Comparison of ENCODE assay signal across 12 cellular contexts in genomic region chr17:76351526-76352071, GRCh38. TPM values are rescaled to one million over a fixed set of nuclear protein-coding genes. Genes with fewer than 3 reads are reported as not detected.
DNase-seq lines count a peak whose midpoint lies in the region; TF ChIP-seq lines count a peak whose summit lies in the region.
"Had no signal": no experiment of that assay in that cellular context is flagged by ENCODE, and none has a peak within 500 bp of the region (broad histone marks: within the 10 kb centered on the region; RNA-seq: fewer than 3 reads in every experiment).

No MANE protein-coding gene starts in this region.

- no peak overlapping the region for H2BK5ac ChIP-seq in H9 (ENCODE audit: insufficient read length, low read length)

- no peak overlapping the region for H3K4me3 ChIP-seq in BLaER1 treated with 17β-estradiol and CSF1 and Interleukin-3, amounts not matched to agents 10 nM and 100 nM

- H3K79me1 ChIP-seq in H9 (ENCODE audit: insufficient read depth, low read depth, low read length, poor library complexity, severe bottlenecking) = no peaks in the 10 kb centered on the region

- H4K8ac ChIP-seq in H9 (replicated peaks; ENCODE audit: insufficient read length, low read depth, low read length) = no peak overlapping the region

- H3K56ac ChIP-seq in H9 (ENCODE audit: insufficient read length, low read depth, low read length) = no peak overlapping the region

- peaks cover 0 to 8% (median 0%) of the 10 kb centered on the region in 11 experiments; a peak in 5 of 22 replicates for H4K20me1 ChIP-seq in BLaER1 treated with 17β-estradiol and CSF1 and Interleukin-3, amounts not matched to agents 10 nM and 100 nM
- H4K20me1 ChIP-seq in H9 (ENCODE audit: control insufficient read depth, insufficient read depth, insufficient read length) = no peaks in the 10 kb centered on the region

- H3K4me1 ChIP-seq in BLaER1 treated with 17β-estradiol and CSF1 and Interleukin-3, amounts not matched to agents 10 nM and 100 nM = peaks cover 20 to 29% (median 24%) of the 10 kb centered on the region in 10 experiments
- no peaks in the 10 kb centered on the region for H3K4me1 ChIP-seq in H9 (ENCODE audit: insufficient read depth, low read length)

- H3K27me3 ChIP-seq in BLaER1 treated with 17β-estradiol and CSF1 and Interleukin-3, amounts not matched to agents 10 nM and 100 nM = no peaks in the 10 kb centered on the region
- no peaks in the 10 kb centered on the region for H3K27me3 ChIP-seq in H9 (ENCODE audit: insufficient read depth, low read length)
- H3K27me3 ChIP-seq: neutrophil had no signal

- no peaks in the 10 kb centered on the region for H3K9me3 ChIP-seq in BLaER1 treated with 17β-estradiol and CSF1 and Interleukin-3, amounts not matched to agents 10 nM and 100 nM (replicated peaks in 1 of 11)
- no peaks in the 10 kb centered on the region for H3K9me3 ChIP-seq in H9 (ENCODE audit: control insufficient read depth, low read depth, low read length)
- H3K9me3 ChIP-seq: neutrophil had no signal

- DNase-seq in H9 (no peak), mesothelial cell of epicardium (ENCODE audit: low spot score in 2 of 2, unreplicated experiment in 2 of 2) (no peak), inferior parietal cortex (ENCODE audit: extremely low spot score) (no peak), NCI-H1092 treated with DMSO at 0.1 percent for 48 hours (lab: John Stamatoyannopoulos, UW) (no peak), NCI-H1694 treated with DMSO at 0.1 percent for 48 hours (lab: John Stamatoyannopoulos, UW) (no peak), LoVo (ENCODE audit: low spot score) (no peak)
- no peak for DNase-seq in activated T-helper 2 cell treated with anti-CD3 and anti-CD28 coated beads, Interferon-gamma antibody, Interleukin-2, Interleukin-4, amounts not matched to agents 10 μg/mL and 5 μg/mL and 100 μg/mL, durations not matched to agents 14 hours and 24 hours and 36 hours (ENCODE audit: low spot score)
- DNase-seq: activated CD4-positive, CD25-positive, alpha-beta regulatory T cell treated with anti-CD3 and anti-CD28 coated beads, Interleukin-2, amount 50 U/mL, for 72 hours; NCI-H2029 treated with DMSO at 0.1 percent for 48 hours; stimulated activated CD4-positive, alpha-beta T cell treated with anti-CD3 and anti-CD28 coated beads, Interleukin-4, amount 100 ng/mL, for 24 hours had no signal

- H2BK20ac ChIP-seq in H9 (ENCODE audit: low read depth, low read length, poor library complexity, severe bottlenecking) = no peak overlapping the region

- H3K27me3 Mint-ChIP-seq in H9 (ENCODE audit: low read depth) (peaks cover 1% of the 10 kb centered on the region), mesothelial cell of epicardium (ENCODE audit: low read depth) (no peaks in the 10 kb centered on the region)
- no peaks in the 10 kb centered on the region for H3K27me3 Mint-ChIP-seq in activated T-helper 2 cell treated with anti-CD3 and anti-CD28 coated beads, Interferon-gamma antibody, Interleukin-2, Interleukin-4, amounts not matched to agents 10 μg/mL and 5 μg/mL and 100 μg/mL, durations not matched to agents 14 hours and 24 hours and 36 hours (ENCODE audit: low read depth)

- H3K23ac ChIP-seq in H9 (ENCODE audit: insufficient read length, low read depth, low read length) = no peak overlapping the region

- no peak overlapping the region for H3T11ph ChIP-seq in H9 (ENCODE audit: low read length)

- H3K36me3 Mint-ChIP-seq in H9 (ENCODE audit: insufficient read depth in 1 of 3, low read depth in 3 of 3) (peaks cover 5 to 18% (median 14%) of the 10 kb centered on the region in 3 experiments), mesothelial cell of epicardium (peaks cover 8% of the 10 kb centered on the region)
- H3K36me3 Mint-ChIP-seq in activated T-helper 2 cell treated with anti-CD3 and anti-CD28 coated beads, Interferon-gamma antibody, Interleukin-2, Interleukin-4, amounts not matched to agents 10 μg/mL and 5 μg/mL and 100 μg/mL, durations not matched to agents 14 hours and 24 hours and 36 hours (ENCODE audit: low read depth) = peaks cover 18% of the 10 kb centered on the region

- WGBS in H9 (ENCODE audit: extremely low coverage, insufficient read length, low lambda C conversion rate) = no CpG with 5 or more reads among the region's 9 CpGs

- no peak overlapping the region for H2BK15ac ChIP-seq in H9 (ENCODE audit: low read depth, low read length)

- no peaks in the 10 kb centered on the region for H3K79me2 ChIP-seq in H9 (ENCODE audit: insufficient read depth, low read length)

- no peak overlapping the region for H3K14ac ChIP-seq in H9 (ENCODE audit: insufficient read depth, low read length)

- no peak overlapping the region for H2BK120ac ChIP-seq in H9 (ENCODE audit: low read depth, low read length, poor library complexity, severe bottlenecking)

- H3K4me3 Mint-ChIP-seq in H9 = peak overlapping the region; percentile 80 to 96; a peak in 3 of 5 replicates
- peak overlapping the region; percentile 92 for H3K4me3 Mint-ChIP-seq in activated T-helper 2 cell treated with anti-CD3 and anti-CD28 coated beads, Interferon-gamma antibody, Interleukin-2, Interleukin-4, amounts not matched to agents 10 μg/mL and 5 μg/mL and 100 μg/mL, durations not matched to agents 14 hours and 24 hours and 36 hours (ENCODE audit: low read depth)
- peak overlapping the region; percentile 99 for H3K4me3 Mint-ChIP-seq in mesothelial cell of epicardium

- no peak overlapping the region for H3K27ac ChIP-seq in BLaER1 treated with 17β-estradiol and CSF1 and Interleukin-3, amounts not matched to agents 10 nM and 100 nM
- H3K27ac ChIP-seq in H9 (ENCODE audit: insufficient read length, low read depth, low read length) = no peak overlapping the region
- H3K27ac ChIP-seq: neutrophil had no signal

- no peaks in the 10 kb centered on the region for H3K9me3 Mint-ChIP-seq in H9
- no peaks in the 10 kb centered on the region for H3K9me3 Mint-ChIP-seq in activated T-helper 2 cell treated with anti-CD3 and anti-CD28 coated beads, Interferon-gamma antibody, Interleukin-2, Interleukin-4, amounts not matched to agents 10 μg/mL and 5 μg/mL and 100 μg/mL, durations not matched to agents 14 hours and 24 hours and 36 hours
- H3K9me3 Mint-ChIP-seq in mesothelial cell of epicardium = no peaks in the 10 kb centered on the region

- no peak overlapping the region for H3K4ac ChIP-seq in H9 (ENCODE audit: low read depth, low read length)

- peaks cover 13 to 28% (median 17%) of the 10 kb centered on the region in 11 experiments for H3K36me3 ChIP-seq in BLaER1 treated with 17β-estradiol and CSF1 and Interleukin-3, amounts not matched to agents 10 nM and 100 nM

- H3K27ac Mint-ChIP-seq in H9 (peak overlapping the region in 1 of 3 experiments; percentile 33; a peak in 2 of 7 replicates), mesothelial cell of epicardium (peak overlapping the region; percentile 83)
- no peak overlapping the region for H3K27ac Mint-ChIP-seq in activated T-helper 2 cell treated with anti-CD3 and anti-CD28 coated beads, Interferon-gamma antibody, Interleukin-2, Interleukin-4, amounts not matched to agents 10 μg/mL and 5 μg/mL and 100 μg/mL, durations not matched to agents 14 hours and 24 hours and 36 hours

- H2BK12ac ChIP-seq in H9 (ENCODE audit: insufficient read length, low read depth, low read length) = no peak overlapping the region

- H3K4me2 ChIP-seq in BLaER1 treated with 17β-estradiol and CSF1 and Interleukin-3, amounts not matched to agents 10 nM and 100 nM = peak overlapping the region in 10 of 11 experiments; percentile 7 to 99 (median 98); a peak in 10 of 22 replicates
- H3K4me2 ChIP-seq in H9 (ENCODE audit: insufficient read depth, insufficient read length, low read length) = no peak overlapping the region

- H4K5ac ChIP-seq in H9 (ENCODE audit: insufficient read length, low read depth, low read length) = no peak overlapping the region

- TF ChIP-seq CTCF in H9 (conservative IDR thresholded peaks at IDR 0.05) (no peak), mesothelial cell of epicardium (IDR thresholded peaks at IDR 0.05; ENCODE audit: unreplicated experiment) (no peak)

- H3K18ac ChIP-seq in H9 (ENCODE audit: insufficient read length, low read depth, low read length) = no peak overlapping the region

- H4K91ac ChIP-seq in H9 (ENCODE audit: insufficient read length, low read depth, low read length) = no peak overlapping the region

- peak overlapping the region in 3 of 11 experiments; percentile 30 to 95 (median 39); a peak in 2 of 22 replicates for H3K9ac ChIP-seq in BLaER1 treated with 17β-estradiol and CSF1 and Interleukin-3, amounts not matched to agents 10 nM and 100 nM
- no peak overlapping the region for H3K9ac ChIP-seq in H9 (ENCODE audit: extremely low read depth, insufficient read length, low read length)

- intact Hi-C loops in activated T-helper 2 cell treated with anti-CD3 and anti-CD28 coated beads, Interferon-gamma antibody, Interleukin-2, Interleukin-4, amounts not matched to agents 10 μg/mL and 5 μg/mL and 100 μg/mL, durations not matched to agents 14 hours and 24 hours and 36 hours (cut with micrococcal nuclease) = no loop called here

- H3K4me1 Mint-ChIP-seq in H9 (peaks cover 17 to 19% of the 10 kb centered on the region in 2 experiments), mesothelial cell of epicardium (peaks cover 18% of the 10 kb centered on the region)
- peaks cover 18% of the 10 kb centered on the region for H3K4me1 Mint-ChIP-seq in activated T-helper 2 cell treated with anti-CD3 and anti-CD28 coated beads, Interferon-gamma antibody, Interleukin-2, Interleukin-4, amounts not matched to agents 10 μg/mL and 5 μg/mL and 100 μg/mL, durations not matched to agents 14 hours and 24 hours and 36 hours (ENCODE audit: low read depth)

- peaks cover 5% of the 10 kb centered on the region for H3K23me2 ChIP-seq in H9 (ENCODE audit: insufficient read length, low read depth, low read length, poor library complexity, severe bottlenecking)

- no peak overlapping the region for H2AK5ac ChIP-seq in H9 (ENCODE audit: insufficient read length, low read length)

- H2AFZ ChIP-seq in H9 (ENCODE audit: low read length) = no peak overlapping the region

RNA-seq across cellular contexts. Expression of gene PRPSAP1, which starts 2.1 kb away (rescaled TPM):
- total RNA-seq in H9 (2021) (38.4 and 40.2 TPM in 2 replicates), mesothelial cell of epicardium (51.3 to 57.7 TPM (median 57.6 TPM) in 3 replicates)
- total RNA-seq in activated T-helper 2 cell treated with anti-CD3 and anti-CD28 coated beads, Interferon-gamma antibody, Interleukin-2, Interleukin-4, amounts not matched to agents 10 μg/mL and 5 μg/mL and 100 μg/mL, durations not matched to agents 14 hours and 24 hours and 36 hours = 48.2 and 49.9 TPM in 2 replicates

RNA-seq across cellular contexts. Expression of gene SPHK1, which starts 32.8 kb away (rescaled TPM):
- total RNA-seq in H9 (2021) = 1.4 and 1.8 TPM in 2 replicates
- 16.0 and 16.4 TPM in 2 replicates for total RNA-seq in activated T-helper 2 cell treated with anti-CD3 and anti-CD28 coated beads, Interferon-gamma antibody, Interleukin-2, Interleukin-4, amounts not matched to agents 10 μg/mL and 5 μg/mL and 100 μg/mL, durations not matched to agents 14 hours and 24 hours and 36 hours
- total RNA-seq in mesothelial cell of epicardium = 1.7 to 2.0 TPM (median 1.9 TPM) in 3 replicates

RNA-seq across cellular contexts. Expression of gene QRICH2, which starts 43.5 kb away (rescaled TPM):
- 2.2 and 3.2 TPM in 2 replicates for total RNA-seq in H9 (2021)
- 1.7 and 2.1 TPM in 2 replicates for total RNA-seq in activated T-helper 2 cell treated with anti-CD3 and anti-CD28 coated beads, Interferon-gamma antibody, Interleukin-2, Interleukin-4, amounts not matched to agents 10 μg/mL and 5 μg/mL and 100 μg/mL, durations not matched to agents 14 hours and 24 hours and 36 hours
- total RNA-seq in mesothelial cell of epicardium = 7.2 to 8.6 TPM (median 7.7 TPM) in 3 replicates
